Comparison of ENCODE assay signal across 9 cellular contexts in the genomic region with DNA sequence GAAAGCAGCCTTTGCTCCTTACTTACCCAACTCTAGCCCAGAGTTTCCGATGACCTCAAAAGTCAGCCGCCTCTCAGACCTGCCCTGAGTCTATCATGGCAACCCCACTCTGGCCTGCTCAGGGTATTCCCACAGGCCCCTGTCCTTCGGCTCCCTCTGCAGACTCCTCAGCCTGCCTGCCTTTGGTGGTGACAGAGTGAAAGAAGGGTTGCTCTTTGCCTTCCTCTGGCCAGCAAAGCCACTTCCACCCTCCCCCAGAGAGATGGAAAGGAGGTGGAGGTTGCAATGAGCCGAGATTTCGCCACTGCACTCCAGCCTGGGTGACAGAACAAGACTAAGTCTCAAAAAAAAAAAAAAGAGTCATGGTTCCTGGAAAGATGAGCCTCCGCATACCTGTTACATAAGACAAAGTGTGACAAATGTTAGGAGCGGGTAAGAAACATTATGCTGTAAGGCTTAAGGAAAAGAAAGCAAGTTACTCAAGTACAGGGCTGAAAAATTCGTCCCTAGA. TPM values are rescaled to one million over a fixed set of nuclear protein-coding genes. Genes with fewer than 3 reads are reported as not detected.
DNase-seq lines count a peak whose midpoint lies in the region; FAIRE-seq and TF ChIP-seq lines count a peak whose summit lies in the region.
"Had no signal": no experiment of that assay in that cellular context is flagged by ENCODE, and none has a peak within 500 bp of the region (broad histone marks: within the 10 kb centered on the region; RNA-seq: fewer than 3 reads in every experiment).

No MANE protein-coding gene starts in this region.

- peak; percentile 45 for DNase-seq in MCF 10A (ENCODE audit: unreplicated experiment)
- DNase-seq in mammary epithelial cell: no peak
- DNase-seq in SK-N-SH: no peak
- no peak for DNase-seq in endothelial cell (ENCODE audit: low spot score)
- DNase-seq in D341Med (ENCODE audit: low spot score): no peak
- DNase-seq in GM12891 (ENCODE audit: insufficient read length, low spot score): no peak
- DNase-seq in NCI-H1105 treated with DMSO at 0.1 percent for 48 hours (lab: John Stamatoyannopoulos, UW): no peak
- DNase-seq: nucleus accumbens had no signal

- POLR2A ChIA-PET in MCF 10A (lab: Yijun Ruan, JAX) (interaction anchor here (1.1 to 1.2 kb wide), 2 partner anchors 14 to 112 kb away, joined by 3 to 5 read pairs; a partner anchor contains a TSS), SK-N-SH (lab: Yijun Ruan, JAX) (no interaction called here)

- H3K4me2 ChIP-seq in mammary epithelial cell (ENCODE audit: insufficient read depth, low read depth, low read length): no peak overlapping the region
- H3K4me2 ChIP-seq in SK-N-SH: no peak overlapping the region

- H3K4me3 ChIP-seq in mammary epithelial cell (replicated peaks in 1 of 3; ENCODE audit: insufficient read depth in 1 of 3, low read depth in 2 of 3, low read length in 3 of 3): no peak overlapping the region
- H3K4me3 ChIP-seq in SK-N-SH (ENCODE audit: low read depth in 2 of 2, low read length in 1 of 2): no peak overlapping the region

- no peaks in the 10 kb centered on the region for H3K79me2 ChIP-seq in mammary epithelial cell (ENCODE audit: insufficient read depth, low read length)
- H3K79me2 ChIP-seq in SK-N-SH (ENCODE audit: insufficient read depth): no peaks in the 10 kb centered on the region

- H3K27me3 ChIP-seq in mammary epithelial cell (ENCODE audit: insufficient read depth, low read length) (no peaks in the 10 kb centered on the region), SK-N-SH (ENCODE audit: insufficient read depth) (no peaks in the 10 kb centered on the region)

- no peak for TF ChIP-seq POLR2A in GM12891 (IDR thresholded peaks at IDR 0.05; ENCODE audit: low read depth, low read length)

- no peaks in the 10 kb centered on the region for H3F3A ChIP-seq in SK-N-SH (replicated peaks; ENCODE audit: insufficient read depth)

- intact Hi-C loops in MCF 10A (cut with micrococcal nuclease) (no loop called here), mammary epithelial cell (cut with micrococcal nuclease) (no loop called here)

- H3K9me3 Mint-ChIP-seq in MCF 10A (ENCODE audit: unreplicated experiment) (no peaks in the 10 kb centered on the region), endothelial cell (ENCODE audit: unreplicated experiment) (no peaks in the 10 kb centered on the region)
- H3K9me3 Mint-ChIP-seq in stimulated activated naive CD8-positive, alpha-beta T cell treated with anti-CD3 and anti-CD28 coated beads, Interleukin-15, Interleukin-2, amounts not matched to agents 100 ng/mL and 50 ng/mL, for 24 hours: no peaks in the 10 kb centered on the region

- H3K27ac Mint-ChIP-seq in MCF 10A (ENCODE audit: low read depth, unreplicated experiment) (no peak overlapping the region), endothelial cell (ENCODE audit: unreplicated experiment) (peak overlapping the region; percentile 30)
- H3K27ac Mint-ChIP-seq in stimulated activated naive CD8-positive, alpha-beta T cell treated with anti-CD3 and anti-CD28 coated beads, Interleukin-15, Interleukin-2, amounts not matched to agents 100 ng/mL and 50 ng/mL, for 24 hours: peak overlapping the region; percentile 76

- dilution Hi-C loops in mammary epithelial cell (cut with HindIII; ENCODE audit: low sequenced_read_pairs): no loop called here

- H4K20me1 ChIP-seq in mammary epithelial cell (ENCODE audit: insufficient read depth, low read length): no peaks in the 10 kb centered on the region
- H4K20me1 ChIP-seq in SK-N-SH (ENCODE audit: insufficient read depth): no peaks in the 10 kb centered on the region

- H3K4me1 ChIP-seq in mammary epithelial cell (ENCODE audit: insufficient read depth, low read length): peaks cover 5% of the 10 kb centered on the region
- H3K4me1 ChIP-seq in SK-N-SH (ENCODE audit: control insufficient read depth in 1 of 2, insufficient read depth in 2 of 2, low read depth in 1 of 2, low read length in 1 of 2): peaks cover 0 to 2% of the 10 kb centered on the region in 2 experiments; a peak in 1 of 4 replicates

- 82% methylated on average over 7 of the region's 8 CpGs for WGBS in mammary epithelial cell (ENCODE audit: low coverage, missing lambda C conversion rate)
- 80% methylated on average over 8 of the region's 8 CpGs for WGBS in SK-N-SH (ENCODE audit: low lambda C conversion rate)

- H3K36me3 ChIP-seq in mammary epithelial cell (ENCODE audit: insufficient read depth, low read length) (no peaks in the 10 kb centered on the region), SK-N-SH (replicated peaks in 1 of 2; ENCODE audit: control insufficient read depth in 1 of 2, insufficient read depth in 2 of 2, low read length in 1 of 2) (no peaks in the 10 kb centered on the region)

- TF ChIP-seq RAD21 in SK-N-SH (IDR thresholded peaks at IDR 0.05; ENCODE audit: low read length): peak; percentile 27; the same call in 1 of the 2 replicates

- no peaks in the 10 kb centered on the region for H3K9me2 ChIP-seq in SK-N-SH

- no peaks in the 10 kb centered on the region for H3K36me3 Mint-ChIP-seq in MCF 10A (ENCODE audit: insufficient read depth, unreplicated experiment)
- peaks cover 4% of the 10 kb centered on the region for H3K36me3 Mint-ChIP-seq in endothelial cell (ENCODE audit: low read depth, unreplicated experiment)
- H3K36me3 Mint-ChIP-seq in stimulated activated naive CD8-positive, alpha-beta T cell treated with anti-CD3 and anti-CD28 coated beads, Interleukin-15, Interleukin-2, amounts not matched to agents 100 ng/mL and 50 ng/mL, for 24 hours (ENCODE audit: low read depth): no peaks in the 10 kb centered on the region

- CTCF ChIA-PET in MCF 10A (lab: Yijun Ruan, JAX) (no interaction called here), mammary epithelial cell (lab: Charles Lee; ENCODE audit: low non-redundant PET) (no interaction called here), SK-N-SH (lab: Yijun Ruan, JAX) (interaction anchor here (0.8 kb wide), 1 partner anchor 61 kb away, joined by 3 read pairs; no protein-coding TSS in a partner anchor)

- H3K4me1 Mint-ChIP-seq in MCF 10A (ENCODE audit: insufficient read depth, unreplicated experiment): peaks cover 6% of the 10 kb centered on the region
- H3K4me1 Mint-ChIP-seq in endothelial cell (ENCODE audit: unreplicated experiment): peaks cover 33% of the 10 kb centered on the region
- H3K4me1 Mint-ChIP-seq in stimulated activated naive CD8-positive, alpha-beta T cell treated with anti-CD3 and anti-CD28 coated beads, Interleukin-15, Interleukin-2, amounts not matched to agents 100 ng/mL and 50 ng/mL, for 24 hours (ENCODE audit: low read depth): peaks cover 46% of the 10 kb centered on the region

- TF ChIP-seq EP300 in SK-N-SH (IDR thresholded peaks at IDR 0.05; ENCODE audit: borderline replicate concordance in 1 of 2, low read depth in 1 of 2, low read length in 1 of 2): no peak

- H3K9me3 ChIP-seq in mammary epithelial cell (replicated peaks; ENCODE audit: insufficient read depth, low read length): no peaks in the 10 kb centered on the region
- no peaks in the 10 kb centered on the region for H3K9me3 ChIP-seq in SK-N-SH

- no peak for TF ChIP-seq CTCF in MCF 10A (IDR thresholded peaks at IDR 0.05; ENCODE audit: unreplicated experiment)
- no peak for TF ChIP-seq CTCF in mammary epithelial cell (conservative IDR thresholded peaks at IDR 0.05 in 1 of 2, IDR thresholded peaks at IDR 0.05 in 1 of 2; ENCODE audit: extremely low read depth in 1 of 2, insufficient read depth in 1 of 2, low read depth in 1 of 2, low read length in 2 of 2)
- peak; percentile 26; the same call in 1 of the 2 replicates for TF ChIP-seq CTCF in SK-N-SH (IDR thresholded peaks at IDR 0.05)
- TF ChIP-seq CTCF in endothelial cell (IDR thresholded peaks at IDR 0.05; ENCODE audit: unreplicated experiment): no peak

- no TSS peak for BruUV-seq in MCF 10A (replicated peaks; lab: Mats Ljungman, UMichigan)
- no TSS peak for BruUV-seq in mammary epithelial cell (replicated peaks; lab: Mats Ljungman, UMichigan)

- no peak for FAIRE-seq in GM12891 (lab: Jason Lieb, UNC)

- no peak overlapping the region for H3K9ac ChIP-seq in mammary epithelial cell (ENCODE audit: insufficient read depth, low read length)
- H3K9ac ChIP-seq in SK-N-SH: no peak overlapping the region

- H3K27me3 Mint-ChIP-seq in MCF 10A (ENCODE audit: insufficient read depth, unreplicated experiment): no peaks in the 10 kb centered on the region
- H3K27me3 Mint-ChIP-seq in endothelial cell (ENCODE audit: unreplicated experiment): peaks cover 13% of the 10 kb centered on the region
- H3K27me3 Mint-ChIP-seq in stimulated activated naive CD8-positive, alpha-beta T cell treated with anti-CD3 and anti-CD28 coated beads, Interleukin-15, Interleukin-2, amounts not matched to agents 100 ng/mL and 50 ng/mL, for 24 hours: no peaks in the 10 kb centered on the region

- H2AFZ ChIP-seq in mammary epithelial cell (ENCODE audit: low read depth, low read length): no peak overlapping the region
- H2AFZ ChIP-seq in SK-N-SH (ENCODE audit: low read depth): no peak overlapping the region

- in situ Hi-C loops in mammary epithelial cell (cut with MboI; ENCODE audit: low sequenced_read_pairs in 2 of 2): no loop called here

- no peak overlapping the region for H3K27ac ChIP-seq in mammary epithelial cell (ENCODE audit: insufficient read depth, low read depth, low read length)
- no peak overlapping the region for H3K27ac ChIP-seq in SK-N-SH (ENCODE audit: low read depth in 2 of 2, low read length in 1 of 2)

- H3K4me3 Mint-ChIP-seq in MCF 10A (ENCODE audit: unreplicated experiment) (no peak overlapping the region), endothelial cell (ENCODE audit: unreplicated experiment) (no peak overlapping the region)
- H3K4me3 Mint-ChIP-seq in stimulated activated naive CD8-positive, alpha-beta T cell treated with anti-CD3 and anti-CD28 coated beads, Interleukin-15, Interleukin-2, amounts not matched to agents 100 ng/mL and 50 ng/mL, for 24 hours: no peak overlapping the region

RNA-seq across cellular contexts. Expression of a gene that starts 2.3 kb away (rescaled TPM):
- total RNA-seq in MCF 10A (2022) (not detected in 2 replicates), mammary epithelial cell (not detected), endothelial cell (ENCODE audit: unreplicated experiment) (not detected)
- polyA plus RNA-seq in mammary epithelial cell (not detected), SK-N-SH (2012; rRNA removed) (not detected in 2 replicates)
- polyA minus RNA-seq in mammary epithelial cell: not detected
- polyA plus RNA-seq in SK-N-SH (2012; cell fraction: cytosol; rRNA removed): not detected in 2 replicates
- not detected in 2 replicates for polyA plus RNA-seq in SK-N-SH (2012; cell fraction: nucleus; rRNA removed)
- not detected for polyA plus RNA-seq in GM12891 (2012; ENCODE audit: low read depth, missing spikeins)

RNA-seq across cellular contexts. Expression of a gene that starts 5.9 kb away (rescaled TPM):
- total RNA-seq in MCF 10A (2022): not detected in 2 replicates
- not detected for total RNA-seq in mammary epithelial cell
- not detected for polyA plus RNA-seq in mammary epithelial cell
- not detected for polyA minus RNA-seq in mammary epithelial cell
- polyA plus RNA-seq in SK-N-SH (2012; rRNA removed): 10.9 and 13.5 TPM in 2 replicates
- 9.4 and 11.9 TPM in 2 replicates for polyA plus RNA-seq in SK-N-SH (2012; cell fraction: cytosol; rRNA removed)
- polyA plus RNA-seq in SK-N-SH (2012; cell fraction: nucleus; rRNA removed): 4.1 and 4.7 TPM in 2 replicates
- total RNA-seq in endothelial cell (ENCODE audit: unreplicated experiment): 565 TPM
- not detected for polyA plus RNA-seq in GM12891 (2012; ENCODE audit: low read depth, missing spikeins)

RNA-seq across cellular contexts. Expression of a gene that starts 14.1 kb away (rescaled TPM):
- total RNA-seq in MCF 10A (2022): 33.1 and 35.1 TPM in 2 replicates
- total RNA-seq in mammary epithelial cell: 10 to 100 TPM; 10.7 to 36.6 TPM
- 35.3 TPM for polyA plus RNA-seq in mammary epithelial cell
- polyA minus RNA-seq in mammary epithelial cell: 22.4 TPM
- polyA plus RNA-seq in SK-N-SH (2012; rRNA removed): 98.4 and 119 TPM in 2 replicates
- polyA plus RNA-seq in SK-N-SH (2012; cell fraction: cytosol; rRNA removed): 37.8 and 54.3 TPM in 2 replicates
- 254 and 357 TPM in 2 replicates for polyA plus RNA-seq in SK-N-SH (2012; cell fraction: nucleus; rRNA removed)
- 69.1 TPM for total RNA-seq in endothelial cell (ENCODE audit: unreplicated experiment)
- polyA plus RNA-seq in GM12891 (2012; ENCODE audit: low read depth, missing spikeins): 13.1 TPM

RNA-seq across cellular contexts. Expression of a gene that starts 29.2 kb away (rescaled TPM):
- total RNA-seq in MCF 10A (2022) (14.1 and 15.1 TPM in 2 replicates), mammary epithelial cell (10 to 100 TPM in 1 of 2 donors, 1 to 10 TPM in 1; 6.7 to 12.9 TPM), endothelial cell (ENCODE audit: unreplicated experiment) (69.6 TPM)
- polyA plus RNA-seq in mammary epithelial cell (3.3 TPM), SK-N-SH (2012; rRNA removed) (7.4 and 10.3 TPM in 2 replicates)
- 6.6 TPM for polyA minus RNA-seq in mammary epithelial cell
- polyA plus RNA-seq in SK-N-SH (2012; cell fraction: cytosol; rRNA removed): 10.7 and 14.5 TPM in 2 replicates
- polyA plus RNA-seq in SK-N-SH (2012; cell fraction: nucleus; rRNA removed): 3.1 and 7.3 TPM in 2 replicates
- polyA plus RNA-seq in GM12891 (2012; ENCODE audit: low read depth, missing spikeins): 9.3 TPM

Comparison
In these comparisons a context has a peak if more than half of its experiments do, and no peak if none do; other contexts are left out.
1. RNA of a gene that starts 5.9 kb away (total RNA-seq): 565 TPM in endothelial cell (single experiment); not detected in MCF 10A and not detected in mammary epithelial cell; every median in the first group is over 100 times any median in the second.